In the genomic region with DNA sequence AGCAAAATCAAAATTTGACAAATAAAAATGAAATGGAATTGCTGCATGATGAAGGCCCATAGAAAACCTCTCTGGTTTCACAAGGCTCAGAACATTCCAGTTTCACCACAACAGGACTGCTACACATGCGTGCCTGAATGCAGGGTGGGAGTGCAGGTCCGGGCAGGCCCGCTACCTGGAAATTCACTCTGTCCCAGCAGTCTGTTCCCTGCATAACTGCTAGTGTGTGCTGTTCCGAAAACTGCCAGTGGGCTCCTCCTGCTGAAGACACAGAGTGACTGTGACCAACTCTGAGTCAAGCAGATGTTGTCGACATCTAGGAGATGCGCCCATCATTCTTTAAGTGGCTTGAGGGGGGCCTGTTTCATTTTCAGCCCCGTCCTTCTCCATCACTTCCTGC, we compare ENCODE assay signal across 18 cellular contexts.
DNase-seq lines count a peak whose midpoint lies in the region; ATAC-seq, FAIRE-seq and TF ChIP-seq lines count a peak whose summit lies in the region.
"Had no signal": no experiment of that assay in that cellular context is flagged by ENCODE, and none has a peak within 500 bp of the region (broad histone marks: within the 10 kb centered on the region; RNA-seq: fewer than 3 reads in every experiment).

No MANE protein-coding gene starts in this region.

- intact Hi-C loops in mammary epithelial cell (cut with micrococcal nuclease) (loop anchor here (1.0 kb wide), 1 partner anchor 285 kb away; the partner anchor contains the start of gene MAF), head of caudate nucleus (cut with DNase I) (no loop called here)

- in situ Hi-C loops in mammary epithelial cell (cut with MboI; ENCODE audit: low sequenced_read_pairs in 2 of 2): no loop called here
- in situ Hi-C loops in G401 (cut with HindIII; ENCODE audit: low sequenced_read_pairs): no loop called here

- H3K9me3 Mint-ChIP-seq in activated naive CD8-positive, alpha-beta T cell treated with anti-CD3 and anti-CD28 coated beads, Interleukin-2, amount 50 U/mL, for 24 hours: no peaks in the 10 kb centered on the region

- no peak for TF ChIP-seq POLR2A in suprapubic skin (IDR thresholded peaks at IDR 0.05)

- peak overlapping the region; percentile 29 for H3K27ac ChIP-seq in mammary epithelial cell (ENCODE audit: insufficient read depth, low read depth, low read length)
- peak overlapping the region; percentile 23 for H3K27ac ChIP-seq in keratinocyte (ENCODE audit: control insufficient read depth, insufficient read depth, low read length)
- peak overlapping the region; percentile 61 for H3K27ac ChIP-seq in suprapubic skin
- H3K27ac ChIP-seq: KMS-11 had no signal

- H3K9me3 ChIP-seq in mammary epithelial cell (replicated peaks; ENCODE audit: insufficient read depth, low read length) (no peaks in the 10 kb centered on the region), keratinocyte (ENCODE audit: control insufficient read depth, low read depth, low read length) (no peaks in the 10 kb centered on the region), suprapubic skin (no peaks in the 10 kb centered on the region)
- H3K9me3 ChIP-seq: MG63 had no signal

- 0% methylated on average over 6 of the region's 7 CpGs for WGBS in mammary epithelial cell (ENCODE audit: low coverage, missing lambda C conversion rate)
- 58% methylated on average over 7 of the region's 7 CpGs for WGBS in suprapubic skin

- no peak overlapping the region for H3K4me3 ChIP-seq in mammary epithelial cell (replicated peaks in 1 of 3; ENCODE audit: insufficient read depth in 1 of 3, low read depth in 2 of 3, low read length in 3 of 3)
- H3K4me3 ChIP-seq in keratinocyte (ENCODE audit: control insufficient read depth in 2 of 3, extremely low read depth in 1 of 3, insufficient read depth in 2 of 3, low read depth in 1 of 3, low read length in 3 of 3): peak overlapping the region in 1 of 3 experiments; percentile 34
- H3K4me3 ChIP-seq in suprapubic skin: no peak overlapping the region
- H3K4me3 ChIP-seq: MG63 had no signal

- BruUV-seq in mammary epithelial cell (replicated peaks; lab: Mats Ljungman, UMichigan): no TSS peak

- no peaks in the 10 kb centered on the region for H3K9me1 ChIP-seq in keratinocyte (ENCODE audit: control insufficient read depth, extremely low read depth, insufficient read depth, low read length)

- no peak overlapping the region for H3K9ac ChIP-seq in mammary epithelial cell (ENCODE audit: insufficient read depth, low read length)
- peak overlapping the region; percentile 8 for H3K9ac ChIP-seq in keratinocyte (ENCODE audit: control insufficient read depth, extremely low read depth, insufficient read depth, low read length)
- H3K9ac ChIP-seq: KMS-11 had no signal

- no peak for TF ChIP-seq EP300 in suprapubic skin (IDR thresholded peaks at IDR 0.05)

- H3K4me3 Mint-ChIP-seq in activated naive CD8-positive, alpha-beta T cell treated with anti-CD3 and anti-CD28 coated beads, Interleukin-2, amount 50 U/mL, for 24 hours: no peak overlapping the region
- H3K4me3 Mint-ChIP-seq: CD4-positive, CD25-positive, alpha-beta regulatory T cell; HFFc6 had no signal

- H4K20me1 ChIP-seq in mammary epithelial cell (ENCODE audit: insufficient read depth, low read length) (no peaks in the 10 kb centered on the region), keratinocyte (ENCODE audit: control insufficient read depth, extremely low read depth, insufficient read depth, low read length) (no peaks in the 10 kb centered on the region)

- H3K4me2 ChIP-seq in mammary epithelial cell (ENCODE audit: insufficient read depth, low read depth, low read length) (peak overlapping the region; percentile 47), keratinocyte (ENCODE audit: control insufficient read depth, extremely low read depth, insufficient read depth, low read depth, low read length) (peak overlapping the region; percentile 72)
- H3K4me2 ChIP-seq: KMS-11 had no signal

- dilution Hi-C loops in mammary epithelial cell (cut with HindIII; ENCODE audit: low sequenced_read_pairs): no loop called here
- dilution Hi-C loops in keratinocyte (cut with MboI; ENCODE audit: extremely low pct_ligation_motif_present, low sequenced_read_pairs): no loop called here

- CTCF ChIA-PET in mammary epithelial cell (lab: Charles Lee; ENCODE audit: low non-redundant PET): no interaction called here

- DNase-seq in NCI-H1694 treated with DMSO at 0.1 percent for 48 hours (lab: John Stamatoyannopoulos, UW): peak; percentile 3
- DNase-seq in mammary epithelial cell: peak; percentile 89
- peak; percentile 67 for DNase-seq in keratinocyte (ENCODE audit: low read depth, low spot score)
- no peak for DNase-seq in suprapubic skin (ENCODE audit: low spot score in 2 of 2)
- DNase-seq in head of caudate nucleus: no peak
- DNase-seq in G401 (ENCODE audit: low spot score): no peak
- DNase-seq in activated naive CD8-positive, alpha-beta T cell treated with anti-CD3 and anti-CD28 coated beads, Interleukin-2, amount 50 U/mL, for 24 hours: no peak
- DNase-seq: AML-193; CD4-positive, CD25-positive, alpha-beta regulatory T cell; DND-41; GOT3; HFFc6; MG63; NCI-H1105; NCI-H1930; SIG-M5 had no signal

- FAIRE-seq in keratinocyte (lab: Jason Lieb, UNC): peak; percentile 98
- FAIRE-seq: RCC 7860 had no signal

- TF ChIP-seq CTCF in mammary epithelial cell (conservative IDR thresholded peaks at IDR 0.05 in 1 of 2, IDR thresholded peaks at IDR 0.05 in 1 of 2; ENCODE audit: extremely low read depth in 1 of 2, insufficient read depth in 1 of 2, low read depth in 1 of 2, low read length in 2 of 2): peak; percentile 33 to 48
- peak; percentile 20 to 53 (median 30) for TF ChIP-seq CTCF in keratinocyte (optimal IDR thresholded peaks at IDR 0.05 in 1 of 3, IDR thresholded peaks at IDR 0.05 in 1 of 3, conservative IDR thresholded peaks at IDR 0.05 in 1 of 3; ENCODE audit: extremely low read depth in 1 of 3, insufficient read depth in 2 of 3, low read length in 3 of 3)
- no peak for TF ChIP-seq CTCF in suprapubic skin (IDR thresholded peaks at IDR 0.05)

- H3K79me2 ChIP-seq in mammary epithelial cell (ENCODE audit: insufficient read depth, low read length) (no peaks in the 10 kb centered on the region), keratinocyte (ENCODE audit: control insufficient read depth, insufficient read depth, low read length) (no peaks in the 10 kb centered on the region)

- no peaks in the 10 kb centered on the region for H3K36me3 Mint-ChIP-seq in activated naive CD8-positive, alpha-beta T cell treated with anti-CD3 and anti-CD28 coated beads, Interleukin-2, amount 50 U/mL, for 24 hours (ENCODE audit: low read depth)
- H3K36me3 Mint-ChIP-seq: CD4-positive, CD25-positive, alpha-beta regulatory T cell had no signal

- H3K27me3 Mint-ChIP-seq in activated naive CD8-positive, alpha-beta T cell treated with anti-CD3 and anti-CD28 coated beads, Interleukin-2, amount 50 U/mL, for 24 hours: no peaks in the 10 kb centered on the region

- H3K27ac Mint-ChIP-seq in activated naive CD8-positive, alpha-beta T cell treated with anti-CD3 and anti-CD28 coated beads, Interleukin-2, amount 50 U/mL, for 24 hours: no peak overlapping the region
- H3K27ac Mint-ChIP-seq: CD4-positive, CD25-positive, alpha-beta regulatory T cell; HFFc6 had no signal

- no peaks in the 10 kb centered on the region for H3K27me3 ChIP-seq in mammary epithelial cell (ENCODE audit: insufficient read depth, low read length)
- H3K27me3 ChIP-seq in keratinocyte (ENCODE audit: control insufficient read depth, extremely low read depth, insufficient read depth, low read length): no peaks in the 10 kb centered on the region
- H3K27me3 ChIP-seq in suprapubic skin: no peaks in the 10 kb centered on the region
- H3K27me3 ChIP-seq: MG63 had no signal

- H3K36me3 ChIP-seq in mammary epithelial cell (ENCODE audit: insufficient read depth, low read length) (no peaks in the 10 kb centered on the region), keratinocyte (ENCODE audit: control insufficient read depth in 2 of 2, extremely low read depth in 1 of 2, insufficient read depth in 2 of 2, low read length in 2 of 2) (no peaks in the 10 kb centered on the region), suprapubic skin (no peaks in the 10 kb centered on the region)
- H3K36me3 ChIP-seq: MG63 had no signal

- H2AFZ ChIP-seq in mammary epithelial cell (ENCODE audit: low read depth, low read length): peak overlapping the region; percentile 87
- H2AFZ ChIP-seq in keratinocyte (ENCODE audit: control insufficient read depth, low read length): peak overlapping the region; percentile 87

- H3K4me1 Mint-ChIP-seq in activated naive CD8-positive, alpha-beta T cell treated with anti-CD3 and anti-CD28 coated beads, Interleukin-2, amount 50 U/mL, for 24 hours: no peaks in the 10 kb centered on the region
- H3K4me1 Mint-ChIP-seq: CD4-positive, CD25-positive, alpha-beta regulatory T cell had no signal

- no peak for ATAC-seq in activated naive CD8-positive, alpha-beta T cell treated with anti-CD3 and anti-CD28 coated beads, Interleukin-2, amount 50 U/mL, for 24 hours

- H3K4me1 ChIP-seq in mammary epithelial cell (ENCODE audit: insufficient read depth, low read length) (peaks cover 19% of the 10 kb centered on the region), keratinocyte (ENCODE audit: control insufficient read depth, extremely low read depth, insufficient read depth, low read length) (peaks cover 15% of the 10 kb centered on the region), suprapubic skin (peaks cover 23% of the 10 kb centered on the region)

Comparison
In these comparisons a context has a peak if more than half of its experiments do, and no peak if none do; other contexts are left out.
1. DNase-seq: peak in NCI-H1694 treated with DMSO at 0.1 percent for 48 hours (single experiment), mammary epithelial cell (single experiment) and keratinocyte (single experiment); none in suprapubic skin (0 of 2), head of caudate nucleus (0 of 42), G401 (single experiment) and activated naive CD8-positive, alpha-beta T cell treated with anti-CD3 and anti-CD28 coated beads, Interleukin-2, amount 50 U/mL, for 24 hours (single experiment).
2. CTCF ChIP-seq: peak in mammary epithelial cell (2 of 2) and keratinocyte (3 of 3); none in suprapubic skin (0 of 2).
3. Peak in every context shown above with its lines, with median percentiles within 50 percentile points of each other: H3K27ac ChIP-seq.